1 cellular context compared by ENCODE assay signal in the genomic region with DNA sequence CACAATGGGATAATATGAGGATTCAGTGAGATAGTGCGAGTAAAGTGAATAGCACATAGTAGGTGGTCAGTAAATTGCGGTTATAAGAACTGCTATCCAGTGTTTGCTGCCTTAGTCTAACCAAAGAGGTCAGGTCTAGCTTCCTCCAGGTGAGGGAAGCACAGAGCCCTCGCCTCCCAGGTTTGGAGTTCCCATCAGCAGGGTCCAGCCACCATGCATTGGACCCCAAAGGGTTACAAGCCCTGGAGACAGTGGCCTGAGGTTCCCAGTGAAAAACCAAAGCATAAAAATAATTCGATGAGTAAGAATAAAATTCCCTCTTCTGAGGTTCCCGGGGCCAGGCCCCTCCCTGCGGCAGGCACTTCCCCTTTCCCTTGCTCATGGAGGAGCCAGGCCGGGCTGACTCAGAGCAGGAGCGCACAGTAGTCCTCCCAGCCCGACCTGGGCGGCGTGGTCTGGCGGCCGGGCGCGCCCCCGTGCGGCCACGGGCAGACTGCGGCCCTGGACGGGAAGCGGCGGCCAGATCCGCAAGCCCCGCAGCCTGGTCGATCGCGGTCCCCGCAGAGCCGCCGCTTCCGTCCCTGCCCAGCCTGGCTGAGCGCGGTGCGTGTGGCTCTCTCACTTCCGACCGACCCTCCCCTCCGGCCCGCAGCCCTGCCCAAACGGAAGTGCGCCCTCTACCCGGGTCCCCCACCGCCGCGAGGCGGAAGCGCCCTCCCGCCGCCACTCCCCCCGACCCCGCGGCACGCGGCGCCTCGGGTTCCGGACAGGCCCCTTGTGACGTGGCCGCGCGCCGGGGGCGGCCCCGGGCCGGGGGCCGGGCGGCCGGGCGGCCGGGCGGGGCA.
TF ChIP-seq lines count a peak whose summit lies in the region.

Gene SLC39A13, plus strand, starts transcription at position 845 of the 845 bp plus-strand sequence. CDS start 1,505 bp downstream, outside the sequence.

TF ChIP-seq in K562, 482 proteins besides CTCF, POLR2A, EP300 and RAD21 (continued from another document and continues in another):
- TF ChIP-seq, protein P1, sequence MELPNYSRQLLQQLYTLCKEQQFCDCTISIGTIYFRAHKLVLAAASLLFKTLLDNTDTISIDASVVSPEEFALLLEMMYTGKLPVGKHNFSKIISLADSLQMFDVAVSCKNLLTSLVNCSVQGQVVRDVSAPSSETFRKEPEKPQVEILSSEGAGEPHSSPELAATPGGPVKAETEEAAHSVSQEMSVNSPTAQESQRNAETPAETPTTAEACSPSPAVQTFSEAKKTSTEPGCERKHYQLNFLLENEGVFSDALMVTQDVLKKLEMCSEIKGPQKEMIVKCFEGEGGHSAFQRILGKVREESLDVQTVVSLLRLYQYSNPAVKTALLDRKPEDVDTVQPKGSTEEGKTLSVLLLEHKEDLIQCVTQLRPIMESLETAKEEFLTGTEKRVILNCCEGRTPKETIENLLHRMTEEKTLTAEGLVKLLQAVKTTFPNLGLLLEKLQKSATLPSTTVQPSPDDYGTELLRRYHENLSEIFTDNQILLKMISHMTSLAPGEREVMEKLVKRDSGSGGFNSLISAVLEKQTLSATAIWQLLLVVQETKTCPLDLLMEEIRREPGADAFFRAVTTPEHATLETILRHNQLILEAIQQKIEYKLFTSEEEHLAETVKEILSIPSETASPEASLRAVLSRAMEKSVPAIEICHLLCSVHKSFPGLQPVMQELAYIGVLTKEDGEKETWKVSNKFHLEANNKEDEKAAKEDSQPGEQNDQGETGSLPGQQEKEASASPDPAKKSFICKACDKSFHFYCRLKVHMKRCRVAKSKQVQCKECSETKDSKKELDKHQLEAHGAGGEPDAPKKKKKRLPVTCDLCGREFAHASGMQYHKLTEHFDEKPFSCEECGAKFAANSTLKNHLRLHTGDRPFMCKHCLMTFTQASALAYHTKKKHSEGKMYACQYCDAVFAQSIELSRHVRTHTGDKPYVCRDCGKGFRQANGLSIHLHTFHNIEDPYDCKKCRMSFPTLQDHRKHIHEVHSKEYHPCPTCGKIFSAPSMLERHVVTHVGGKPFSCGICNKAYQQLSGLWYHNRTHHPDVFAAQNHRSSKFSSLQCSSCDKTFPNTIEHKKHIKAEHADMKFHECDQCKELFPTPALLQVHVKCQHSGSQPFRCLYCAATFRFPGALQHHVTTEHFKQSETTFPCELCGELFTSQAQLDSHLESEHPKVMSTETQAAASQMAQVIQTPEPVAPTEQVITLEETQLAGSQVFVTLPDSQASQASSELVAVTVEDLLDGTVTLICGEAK (IDR thresholded peaks at IDR 0.05), result peak; percentile 99
- TF ChIP-seq, protein P1 (CRISPR knock-in tag; IDR thresholded peaks at IDR 0.05), result no peak
- TF ChIP-seq GATAD2B (IDR thresholded peaks at IDR 0.05; ENCODE audit: borderline replicate concordance) (no peak; the same call in none of the 2 replicates), ZNF121 (CRISPR knock-in tag; conservative IDR thresholded peaks at IDR 0.05) (no peak), POLR2AphosphoS2 (IDR thresholded peaks at IDR 0.05; ENCODE audit: low read length) (no peak), POLR2AphosphoS5 (IDR thresholded peaks at IDR 0.05; ENCODE audit: control insufficient read depth, insufficient read depth, low read depth, low read length) (peak; percentile 28; the same call in 1 of the 2 replicates), SMC3 (conservative IDR thresholded peaks at IDR 0.05; ENCODE audit: insufficient read depth, low read depth, low read length) (peak; percentile 86), KDM4B (IDR thresholded peaks at IDR 0.05; ENCODE audit: borderline replicate concordance in 2 of 2, low read depth in 1 of 2) (peak in 1 of 2 experiments; percentile 96; a peak in 1 of 4 replicates), SMAD1 (IDR thresholded peaks at IDR 0.05; ENCODE audit: low read depth, low read length, partially characterized antibody) (peak; percentile 12), POLR2B (IDR thresholded peaks at IDR 0.05; ENCODE audit: low read depth, partially characterized antibody) (no peak), PKNOX1 (IDR thresholded peaks at IDR 0.05) (peak; percentile 54), RBFOX2 (IDR thresholded peaks at IDR 0.05; ENCODE audit: low read depth, low read length) (peak; percentile 91), TARDBP (IDR thresholded peaks at IDR 0.05) (peak; percentile 94), ZNF551 (CRISPR knock-in tag; IDR thresholded peaks at IDR 0.05) (no peak), CHD1 (IDR thresholded peaks at IDR 0.05; ENCODE audit: low read length) (no peak), ZNF280B (CRISPR knock-in tag; IDR thresholded peaks at IDR 0.05) (no peak), MEF2D (tag; conservative IDR thresholded peaks at IDR 0.05; ENCODE audit: low read depth) (no peak), ESRRA (IDR thresholded peaks at IDR 0.05; ENCODE audit: borderline replicate concordance, low read depth) (peak; percentile 91), POU5F1 (IDR thresholded peaks at IDR 0.05; ENCODE audit: borderline replicate concordance, low read depth, low read length, partially characterized antibody) (no peak), HDGF (IDR thresholded peaks at IDR 0.05) (no peak), LEF1 (IDR thresholded peaks at IDR 0.05) (no peak), NFYB (IDR thresholded peaks at IDR 0.05; ENCODE audit: extremely low read depth, insufficient read length) (no peak), EWSR1 (IDR thresholded peaks at IDR 0.05; ENCODE audit: borderline replicate concordance, low read depth, partially characterized antibody) (no peak), POLR2G (IDR thresholded peaks at IDR 0.05; ENCODE audit: low read depth, low read length) (peak; percentile 91), NR3C1 (CRISPR knock-in tag; IDR thresholded peaks at IDR 0.05) (no peak; the same call in 1 of the 2 replicates), ZBTB1 (CRISPR knock-in tag; IDR thresholded peaks at IDR 0.05; ENCODE audit: borderline replicate concordance, low read depth) (peak; percentile 100), TAL1 (IDR thresholded peaks at IDR 0.05) (0 out of 2 replicates have a peak, but pooled peaks have one; percentile 3), ZC3H8 (IDR thresholded peaks at IDR 0.05) (no peak), CXXC5 (CRISPR knock-in tag; IDR thresholded peaks at IDR 0.05) (peak; percentile 98), ZNF644 (tag; IDR thresholded peaks at IDR 0.05; ENCODE audit: low read depth) (no peak; the same call in 1 of the 2 replicates), HDAC1 (IDR thresholded peaks at IDR 0.05) (no peak), ZNF586 (CRISPR knock-in tag; conservative IDR thresholded peaks at IDR 0.05) (no peak), ZFP36 (IDR thresholded peaks at IDR 0.05; ENCODE audit: low read depth, low read length, partially characterized antibody) (peak; percentile 46), ZNF79 (CRISPR knock-in tag; IDR thresholded peaks at IDR 0.05; ENCODE audit: low read depth) (no peak), IFI16 (CRISPR knock-in tag; IDR thresholded peaks at IDR 0.05) (no peak), NEUROD1 (IDR thresholded peaks at IDR 0.05; ENCODE audit: borderline replicate concordance, low read depth, low read length, partially characterized antibody) (peak; percentile 63), RBM15 (IDR thresholded peaks at IDR 0.05; ENCODE audit: insufficient read depth, low read length) (no peak), U2AF1 (optimal IDR thresholded peaks at IDR 0.05; ENCODE audit: low read depth, low read length) (peak; percentile 58), BACH1 (tag; IDR thresholded peaks at IDR 0.05) (peak; percentile 19; the same call in 1 of the 2 replicates), ZNF75A (CRISPR knock-in tag; IDR thresholded peaks at IDR 0.05) (no peak), ZSCAN32 (CRISPR knock-in tag; IDR thresholded peaks at IDR 0.05) (no peak), IRF9 (tag; IDR thresholded peaks at IDR 0.05) (no peak), MCM5 (IDR thresholded peaks at IDR 0.05; ENCODE audit: low read depth) (no peak), FOXJ2 (tag; IDR thresholded peaks at IDR 0.05) (no peak), BDP1 (IDR thresholded peaks at IDR 0.05; ENCODE audit: insufficient read depth, insufficient read length) (no peak)
- TF ChIP-seq, protein P2, sequence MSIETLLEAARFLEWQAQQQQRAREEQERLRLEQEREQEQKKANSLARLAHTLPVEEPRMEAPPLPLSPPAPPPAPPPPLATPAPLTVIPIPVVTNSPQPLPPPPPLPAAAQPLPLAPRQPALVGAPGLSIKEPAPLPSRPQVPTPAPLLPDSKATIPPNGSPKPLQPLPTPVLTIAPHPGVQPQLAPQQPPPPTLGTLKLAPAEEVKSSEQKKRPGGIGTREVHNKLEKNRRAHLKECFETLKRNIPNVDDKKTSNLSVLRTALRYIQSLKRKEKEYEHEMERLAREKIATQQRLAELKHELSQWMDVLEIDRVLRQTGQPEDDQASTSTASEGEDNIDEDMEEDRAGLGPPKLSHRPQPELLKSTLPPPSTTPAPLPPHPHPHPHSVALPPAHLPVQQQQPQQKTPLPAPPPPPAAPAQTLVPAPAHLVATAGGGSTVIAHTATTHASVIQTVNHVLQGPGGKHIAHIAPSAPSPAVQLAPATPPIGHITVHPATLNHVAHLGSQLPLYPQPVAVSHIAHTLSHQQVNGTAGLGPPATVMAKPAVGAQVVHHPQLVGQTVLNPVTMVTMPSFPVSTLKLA (conservative IDR thresholded peaks at IDR 0.05), result peak in 1 of 2 experiments; percentile 85; a peak in 2 of 4 replicates
- TF ChIP-seq, protein P3, sequence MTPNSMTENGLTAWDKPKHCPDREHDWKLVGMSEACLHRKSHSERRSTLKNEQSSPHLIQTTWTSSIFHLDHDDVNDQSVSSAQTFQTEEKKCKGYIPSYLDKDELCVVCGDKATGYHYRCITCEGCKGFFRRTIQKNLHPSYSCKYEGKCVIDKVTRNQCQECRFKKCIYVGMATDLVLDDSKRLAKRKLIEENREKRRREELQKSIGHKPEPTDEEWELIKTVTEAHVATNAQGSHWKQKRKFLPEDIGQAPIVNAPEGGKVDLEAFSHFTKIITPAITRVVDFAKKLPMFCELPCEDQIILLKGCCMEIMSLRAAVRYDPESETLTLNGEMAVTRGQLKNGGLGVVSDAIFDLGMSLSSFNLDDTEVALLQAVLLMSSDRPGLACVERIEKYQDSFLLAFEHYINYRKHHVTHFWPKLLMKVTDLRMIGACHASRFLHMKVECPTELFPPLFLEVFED (CRISPR knock-in tag; conservative IDR thresholded peaks at IDR 0.05), result no peak
- TF ChIP-seq, protein P4, sequence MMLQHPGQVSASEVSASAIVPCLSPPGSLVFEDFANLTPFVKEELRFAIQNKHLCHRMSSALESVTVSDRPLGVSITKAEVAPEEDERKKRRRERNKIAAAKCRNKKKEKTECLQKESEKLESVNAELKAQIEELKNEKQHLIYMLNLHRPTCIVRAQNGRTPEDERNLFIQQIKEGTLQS (IDR thresholded peaks at IDR 0.05), result peak; percentile 69
- TF ChIP-seq, protein P4 (CRISPR knock-in tag; conservative IDR thresholded peaks at IDR 0.05), result peak; percentile 87
